Comparison of ENCODE assay signal across 8 cellular contexts in the genomic region with DNA sequence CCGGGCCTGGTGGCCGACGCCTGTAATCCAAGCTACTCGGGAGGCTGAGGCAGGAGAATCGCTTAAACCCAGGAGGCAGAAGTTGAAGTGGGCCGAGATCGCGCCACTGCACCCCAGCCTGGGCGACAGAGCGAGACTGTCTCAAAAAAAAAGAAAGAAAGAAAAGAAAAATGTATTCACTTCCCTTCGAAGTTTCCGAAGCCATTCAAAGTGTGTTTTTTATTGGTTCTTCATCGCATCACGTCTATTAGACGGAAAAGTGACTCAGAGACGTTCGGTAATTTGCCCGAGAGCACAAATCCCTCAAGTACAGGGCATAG. TPM values are rescaled to one million over a fixed set of nuclear protein-coding genes. Genes with fewer than 3 reads are reported as not detected.
DNase-seq lines count a peak whose midpoint lies in the region; ATAC-seq, FAIRE-seq and TF ChIP-seq lines count a peak whose summit lies in the region.
"Not testable (repeated sequence)": the region's sequence is repeated elsewhere in the genome, so short reads cannot be mapped to it uniquely, and the experiment has no call there.

No MANE protein-coding gene starts in this region.

- not testable (repeated sequence) for H3K36me3 Mint-ChIP-seq in IgD-negative memory B cell

- H3K9me3 ChIP-seq in WERI-Rb-1 (ENCODE audit: severe bottlenecking); HepG2 (ENCODE audit: low read length); osteoblast (ENCODE audit: low read depth, low read length): not testable (repeated sequence)

- not testable (repeated sequence) for TF ChIP-seq EP300 in HepG2 (IDR thresholded peaks at IDR 0.05; ENCODE audit: low read depth in 2 of 2, low read length in 2 of 2); HepG2 (CRISPR knock-in tag; IDR thresholded peaks at IDR 0.05; ENCODE audit: borderline replicate concordance)

- in situ Hi-C loops in astrocyte of the cerebellum (cut with HindIII; ENCODE audit: low sequenced_read_pairs); HepG2 (cut with HindIII; ENCODE audit: extremely low pct_ligation_motif_present, low pct_unique_long_range_greater_than_20kb): not testable (repeated sequence)

- TF ChIP-seq CTCF in C4-2B (conservative IDR thresholded peaks at IDR 0.05); WERI-Rb-1 (IDR thresholded peaks at IDR 0.05; ENCODE audit: low read depth, low read length); astrocyte of the cerebellum (IDR thresholded peaks at IDR 0.05; ENCODE audit: low read depth, low read length, missing control alignments); epithelial cell of proximal tubule (conservative IDR thresholded peaks at IDR 0.05; ENCODE audit: low read depth, low read length); HepG2 (CRISPR knock-in tag; IDR thresholded peaks at IDR 0.05); osteoblast (IDR thresholded peaks at IDR 0.05; ENCODE audit: extremely low read depth, low read depth, low read length): not testable (repeated sequence)

- intact Hi-C loops in HepG2 (cut with micrococcal nuclease; ENCODE audit: unreplicated experiment) = not testable (repeated sequence)

- H3K4me3 Mint-ChIP-seq in IgD-negative memory B cell = peak overlapping the region; percentile 92 to 100 (median 95)

- H3K27me3 Mint-ChIP-seq in IgD-negative memory B cell = not testable (repeated sequence)

- peak overlapping the region; percentile 98 to 100 (median 99) for H3K27ac Mint-ChIP-seq in IgD-negative memory B cell

- peak overlapping the region; percentile 66 for H2AFZ ChIP-seq in HepG2 (ENCODE audit: low read length)
- H2AFZ ChIP-seq in osteoblast (ENCODE audit: low read length) = peak overlapping the region; percentile 99

- H3K27ac ChIP-seq in C4-2B = peak overlapping the region; percentile 82
- peak overlapping the region; percentile 81 for H3K27ac ChIP-seq in WERI-Rb-1
- peak overlapping the region; percentile 76 for H3K27ac ChIP-seq in HepG2 (ENCODE audit: extremely low read length, insufficient read depth, low read length)
- H3K27ac ChIP-seq in osteoblast (ENCODE audit: low read depth, low read length) = peak overlapping the region; percentile 79
- H3K27ac ChIP-seq in temporal lobe (ENCODE audit: low read depth, low read length) = peak overlapping the region; percentile 88

- POLR2A ChIA-PET in HepG2 (lab: Yijun Ruan, JAX) = interaction anchor here (0.7 to 1.3 kb wide), 5 partner anchors 9 to 365 kb away, joined by 3 to 6 read pairs (median 4); a partner anchor contains a TSS

- H3K4me3 ChIP-seq in WERI-Rb-1 (ENCODE audit: low read depth, low read length) = peak overlapping the region; percentile 85
- H3K4me3 ChIP-seq in astrocyte of the cerebellum (ENCODE audit: low read depth, low read length) = peak overlapping the region; percentile 69
- peak overlapping the region; percentile 92 for H3K4me3 ChIP-seq in epithelial cell of proximal tubule (ENCODE audit: low read depth, low read length)
- H3K4me3 ChIP-seq in HepG2 (replicated peaks in 1 of 3; ENCODE audit: insufficient read depth in 1 of 3, low read depth in 2 of 3, low read length in 3 of 3) = peak overlapping the region; percentile 79 to 99 (median 96); a peak in 5 of 6 replicates
- peak overlapping the region; percentile 89 for H3K4me3 ChIP-seq in osteoblast (ENCODE audit: insufficient read depth, low read length)

- ATAC-seq in HepG2 = not testable (repeated sequence)

- not testable (repeated sequence) for H3K27me3 ChIP-seq in WERI-Rb-1 (ENCODE audit: insufficient read depth, low read depth, severe bottlenecking); HepG2 (ENCODE audit: control insufficient read depth in 1 of 2, insufficient read depth in 2 of 2, low read length in 2 of 2); osteoblast (ENCODE audit: insufficient read depth, low read length)

- whole genome bisulfite sequencing in HepG2 (ENCODE audit: low lambda C conversion rate) = 73% methylated on average over 18 of the region's 18 CpGs

- not testable (repeated sequence) for TF ChIP-seq RAD21 in HepG2 (CRISPR knock-in tag; IDR thresholded peaks at IDR 0.05)

- FAIRE-seq in HepG2 (lab: Jason Lieb, UNC) = not testable (repeated sequence)

- H3K79me2 ChIP-seq in HepG2 (ENCODE audit: insufficient read depth, low read length) (peaks cover 33% of the 10 kb centered on the region), osteoblast (ENCODE audit: insufficient read depth, low read length) (peaks cover 31% of the 10 kb centered on the region)

- BruUV-seq in HepG2 (replicated peaks; lab: Mats Ljungman, UMichigan) = not testable (repeated sequence)

- H3K4me2 ChIP-seq in HepG2 (ENCODE audit: low read depth, low read length) (peak overlapping the region; percentile 80), osteoblast (ENCODE audit: insufficient read depth, low read length) (peak overlapping the region; percentile 94)

- H3K4me1 ChIP-seq in HepG2 (ENCODE audit: insufficient read depth, low read length) = peaks cover 36% of the 10 kb centered on the region
- H3K4me1 ChIP-seq in osteoblast (ENCODE audit: insufficient read depth, low read length) = peaks cover 11% of the 10 kb centered on the region

- peak overlapping the region; percentile 81 for H3K9ac ChIP-seq in HepG2 (ENCODE audit: insufficient read depth, low read depth, low read length)

- H3K36me3 ChIP-seq in WERI-Rb-1 (peaks cover 29% of the 10 kb centered on the region), osteoblast (ENCODE audit: insufficient read depth, low read length) (peaks cover 23% of the 10 kb centered on the region)
- not testable (repeated sequence) for H3K36me3 ChIP-seq in HepG2 (replicated peaks in 1 of 2; ENCODE audit: control insufficient read depth in 1 of 2, insufficient read depth in 2 of 2, low read length in 2 of 2)

- not testable (repeated sequence) for TF ChIP-seq POLR2A in HepG2 (IDR thresholded peaks at IDR 0.05; ENCODE audit: insufficient read depth in 1 of 2, low read depth in 2 of 2, low read length in 2 of 2)

- H3K9me3 Mint-ChIP-seq in IgD-negative memory B cell = not testable (repeated sequence)

- DNase-seq in WERI-Rb-1; astrocyte of the cerebellum (ENCODE audit: low read depth); epithelial cell of proximal tubule (ENCODE audit: low read depth); HepG2 (ENCODE audit: low spot score); osteoblast (ENCODE audit: insufficient read length, low spot score, missing footprints): not testable (repeated sequence)

- CTCF ChIA-PET in HepG2 (lab: Yijun Ruan, JAX; ENCODE audit: low intra/inter-chr PET ratio, low total read pairs) = not testable (repeated sequence)

- peaks cover 15 to 23% (median 20%) of the 10 kb centered on the region in 3 donors for H3K4me1 Mint-ChIP-seq in IgD-negative memory B cell

- H4K20me1 ChIP-seq in HepG2 (ENCODE audit: insufficient read depth, low read length); osteoblast (ENCODE audit: insufficient read depth, low read length): not testable (repeated sequence)

RNA-seq across cellular contexts. Expression of a gene that starts 0.5 kb away (rescaled TPM):
- polyA plus RNA-seq in IgD-negative memory B cell = 8.2 TPM
- 19.3 and 20.5 TPM in 2 replicates for total RNA-seq in epithelial cell of proximal tubule
- total RNA-seq in HepG2 (2016; rRNA removed; fragmentation: Illumina TruSeq; extraction: Trizol) = 21.6 and 35.2 TPM in 2 replicates
- total RNA-seq in HepG2 (2016; cell fraction: cytosol; rRNA removed; fragmentation: Illumina TruSeq; extraction: Trizol; ENCODE audit: low read depth) = 3.4 and 4.1 TPM in 2 replicates
- 20.0 and 33.9 TPM in 2 replicates for total RNA-seq in HepG2 (2016; cell fraction: insoluble cytoplasmic fraction; rRNA removed; fragmentation: Illumina TruSeq; extraction: Trizol)
- total RNA-seq in HepG2 (2016; cell fraction: membrane; rRNA removed; fragmentation: Illumina TruSeq; extraction: Trizol) = 8.2 and 9.2 TPM in 2 replicates
- 9.3 and 10.7 TPM in 2 replicates for total RNA-seq in HepG2 (2016; cell fraction: nucleus; rRNA removed; fragmentation: Illumina TruSeq; extraction: Trizol)
- 4.8 and 6.1 TPM in 2 replicates for polyA plus RNA-seq in HepG2 (2011; rRNA removed)
- polyA plus RNA-seq in HepG2 (2011; cell fraction: cytosol; rRNA removed) = 4.8 and 5.4 TPM in 2 replicates
- 1.8 and 2.9 TPM in 2 replicates for polyA plus RNA-seq in HepG2 (2011; cell fraction: nucleus; rRNA removed)
- 11.2 and 11.9 TPM in 2 replicates for polyA plus RNA-seq in HepG2 (2012)
- polyA plus RNA-seq in HepG2 (2016; cell fraction: cytosol; fragmentation: Illumina TruSeq; extraction: Trizol; ENCODE audit: low read depth) = 1.2 and 1.4 TPM in 2 replicates
- polyA plus RNA-seq in HepG2 (2016; cell fraction: insoluble cytoplasmic fraction; fragmentation: Illumina TruSeq; extraction: Trizol; ENCODE audit: low read depth) = 24.9 and 34.1 TPM in 2 replicates
- polyA plus RNA-seq in HepG2 (2016; cell fraction: membrane; fragmentation: Illumina TruSeq; extraction: Trizol; ENCODE audit: low read depth) = 3.8 and 3.9 TPM in 2 replicates
- 10.9 and 12.3 TPM in 2 replicates for polyA plus RNA-seq in HepG2 (2016; cell fraction: nucleus; fragmentation: Illumina TruSeq; extraction: Trizol; ENCODE audit: insufficient read depth, low read depth)
- polyA minus RNA-seq in HepG2 (2011; rRNA and poly(A)+ RNA removed; ENCODE audit: low replicate concordance) = 7.3 and 25.2 TPM in 2 replicates
- polyA minus RNA-seq in HepG2 (2011; cell fraction: cytosol; rRNA and poly(A)+ RNA removed) = 11.0 and 12.0 TPM in 2 replicates
- polyA minus RNA-seq in HepG2 (2011; cell fraction: nucleus; rRNA and poly(A)+ RNA removed) = 3.3 and 6.3 TPM in 2 replicates
- total RNA-seq in osteoblast = 31.8 and 37.3 TPM in 2 replicates
- 32.5 TPM for total RNA-seq in temporal lobe

RNA-seq across cellular contexts. Expression of a gene that starts 29.0 kb away (rescaled TPM):
- polyA plus RNA-seq in IgD-negative memory B cell (not detected), HepG2 (2011; rRNA removed) (not detected in 2 replicates)
- total RNA-seq in epithelial cell of proximal tubule (not detected in 2 replicates), HepG2 (2016; rRNA removed; fragmentation: Illumina TruSeq; extraction: Trizol) (not detected in 2 replicates), osteoblast (not detected in 2 replicates), temporal lobe (not detected)
- total RNA-seq in HepG2 (2016; cell fraction: cytosol; rRNA removed; fragmentation: Illumina TruSeq; extraction: Trizol; ENCODE audit: low read depth) = not detected in 2 replicates
- total RNA-seq in HepG2 (2016; cell fraction: insoluble cytoplasmic fraction; rRNA removed; fragmentation: Illumina TruSeq; extraction: Trizol) = not detected in 2 replicates
- not detected in 2 replicates for total RNA-seq in HepG2 (2016; cell fraction: membrane; rRNA removed; fragmentation: Illumina TruSeq; extraction: Trizol)
- total RNA-seq in HepG2 (2016; cell fraction: nucleus; rRNA removed; fragmentation: Illumina TruSeq; extraction: Trizol) = not detected in 2 replicates
- polyA plus RNA-seq in HepG2 (2011; cell fraction: cytosol; rRNA removed) = not detected in 2 replicates
- polyA plus RNA-seq in HepG2 (2011; cell fraction: nucleus; rRNA removed) = not detected in 2 replicates
- not detected in 2 replicates for polyA plus RNA-seq in HepG2 (2012)
- polyA plus RNA-seq in HepG2 (2016; cell fraction: cytosol; fragmentation: Illumina TruSeq; extraction: Trizol; ENCODE audit: low read depth) = not detected in 2 replicates
- not detected in 2 replicates for polyA plus RNA-seq in HepG2 (2016; cell fraction: insoluble cytoplasmic fraction; fragmentation: Illumina TruSeq; extraction: Trizol; ENCODE audit: low read depth)
- polyA plus RNA-seq in HepG2 (2016; cell fraction: membrane; fragmentation: Illumina TruSeq; extraction: Trizol; ENCODE audit: low read depth) = not detected in 2 replicates
- polyA plus RNA-seq in HepG2 (2016; cell fraction: nucleus; fragmentation: Illumina TruSeq; extraction: Trizol; ENCODE audit: insufficient read depth, low read depth) = not detected in 2 replicates
- not detected in 2 replicates for polyA minus RNA-seq in HepG2 (2011; rRNA and poly(A)+ RNA removed; ENCODE audit: low replicate concordance)
- not detected in 2 replicates for polyA minus RNA-seq in HepG2 (2011; cell fraction: cytosol; rRNA and poly(A)+ RNA removed)
- polyA minus RNA-seq in HepG2 (2011; cell fraction: nucleus; rRNA and poly(A)+ RNA removed) = not detected in 2 replicates

RNA-seq across cellular contexts. Expression of a gene that starts 40.2 kb away (rescaled TPM):
- polyA plus RNA-seq in IgD-negative memory B cell (not detected), HepG2 (2011; rRNA removed) (not detected in 2 replicates)
- total RNA-seq in epithelial cell of proximal tubule (not detected in 2 replicates), HepG2 (2016; rRNA removed; fragmentation: Illumina TruSeq; extraction: Trizol) (not detected in 2 replicates), osteoblast (not detected in 2 replicates), temporal lobe (not detected)
- not detected in 2 replicates for total RNA-seq in HepG2 (2016; cell fraction: cytosol; rRNA removed; fragmentation: Illumina TruSeq; extraction: Trizol; ENCODE audit: low read depth)
- total RNA-seq in HepG2 (2016; cell fraction: insoluble cytoplasmic fraction; rRNA removed; fragmentation: Illumina TruSeq; extraction: Trizol) = not detected in 2 replicates
- not detected in 2 replicates for total RNA-seq in HepG2 (2016; cell fraction: membrane; rRNA removed; fragmentation: Illumina TruSeq; extraction: Trizol)
- total RNA-seq in HepG2 (2016; cell fraction: nucleus; rRNA removed; fragmentation: Illumina TruSeq; extraction: Trizol) = not detected in 2 replicates
- polyA plus RNA-seq in HepG2 (2011; cell fraction: cytosol; rRNA removed) = not detected in 2 replicates
- not detected in 2 replicates for polyA plus RNA-seq in HepG2 (2011; cell fraction: nucleus; rRNA removed)
- polyA plus RNA-seq in HepG2 (2012) = not detected in 2 replicates
- not detected in 2 replicates for polyA plus RNA-seq in HepG2 (2016; cell fraction: cytosol; fragmentation: Illumina TruSeq; extraction: Trizol; ENCODE audit: low read depth)
- not detected in 2 replicates for polyA plus RNA-seq in HepG2 (2016; cell fraction: insoluble cytoplasmic fraction; fragmentation: Illumina TruSeq; extraction: Trizol; ENCODE audit: low read depth)
- polyA plus RNA-seq in HepG2 (2016; cell fraction: membrane; fragmentation: Illumina TruSeq; extraction: Trizol; ENCODE audit: low read depth) = not detected in 2 replicates
- polyA plus RNA-seq in HepG2 (2016; cell fraction: nucleus; fragmentation: Illumina TruSeq; extraction: Trizol; ENCODE audit: insufficient read depth, low read depth) = not detected in 2 replicates
- not detected in 2 replicates for polyA minus RNA-seq in HepG2 (2011; rRNA and poly(A)+ RNA removed; ENCODE audit: low replicate concordance)
- not detected in 2 replicates for polyA minus RNA-seq in HepG2 (2011; cell fraction: cytosol; rRNA and poly(A)+ RNA removed)
- polyA minus RNA-seq in HepG2 (2011; cell fraction: nucleus; rRNA and poly(A)+ RNA removed) = not detected in 2 replicates
